11 cellular contexts compared by ENCODE assay signal in the genomic region with DNA sequence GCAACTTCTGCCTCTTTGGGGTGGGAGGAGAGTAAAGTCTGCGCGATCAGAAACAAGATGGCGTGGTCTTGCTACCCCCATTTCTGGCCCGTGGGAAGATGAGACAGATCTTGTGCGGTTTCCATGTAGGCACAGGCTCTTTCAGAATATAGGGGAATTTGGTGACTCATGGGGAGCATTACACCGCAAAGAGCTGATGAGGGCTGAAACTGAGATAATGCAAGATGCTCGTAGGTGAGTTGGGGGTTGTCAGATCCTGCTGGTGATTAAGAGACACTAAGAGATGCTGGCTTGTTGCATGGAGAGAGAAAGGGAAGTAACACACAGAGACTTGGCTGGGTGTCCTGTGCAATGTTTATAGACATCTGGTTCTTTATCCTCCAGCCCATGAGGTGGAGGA. TPM values are rescaled to one million over a fixed set of nuclear protein-coding genes. Genes with fewer than 3 reads are reported as not detected.
DNase-seq lines count a peak whose midpoint lies in the region; TF ChIP-seq lines count a peak whose summit lies in the region.
"Had no signal": no experiment of that assay in that cellular context is flagged by ENCODE, and none has a peak within 500 bp of the region (broad histone marks: within the 10 kb centered on the region; RNA-seq: fewer than 3 reads in every experiment).

No MANE protein-coding gene starts in this region.

- H3K79me2 ChIP-seq in OCI-LY1 (ENCODE audit: insufficient read depth, low read length) (no peaks in the 10 kb centered on the region), fibroblast of lung (ENCODE audit: control insufficient read depth, insufficient read depth, low read length) (peaks cover 48% of the 10 kb centered on the region), OCI-LY7 (ENCODE audit: insufficient read depth, low read depth, low read length) (no peaks in the 10 kb centered on the region)

- in situ Hi-C loops in GM13977 (cut with MboI; ENCODE audit: low pct_unique_long_range_greater_than_20kb, low sequenced_read_pairs, unreplicated experiment): no loop called here

- CTCF ChIA-PET in OCI-LY7 (lab: Charles Lee; ENCODE audit: unreplicated experiment): no interaction called here

- H3K9me3 ChIP-seq in OCI-LY1 (ENCODE audit: low read length) (no peaks in the 10 kb centered on the region), fibroblast of lung (ENCODE audit: control insufficient read depth, insufficient read depth, low read depth, low read length) (no peaks in the 10 kb centered on the region), OCI-LY7 (ENCODE audit: low read length) (no peaks in the 10 kb centered on the region)

- H3K4me3 ChIP-seq in OCI-LY1 (ENCODE audit: low read depth, low read length, poor library complexity, severe bottlenecking) (peak overlapping the region; percentile 74), fibroblast of lung (replicated peaks in 1 of 4; ENCODE audit: control extremely low read depth in 1 of 4, insufficient read depth in 1 of 4, low read depth in 3 of 4, low read length in 4 of 4) (peak overlapping the region in 2 of 4 experiments; percentile 71 to 76), OCI-LY7 (ENCODE audit: low read depth, low read length, poor library complexity, severe bottlenecking) (no peak overlapping the region)

- H3K4me1 ChIP-seq in OCI-LY1 (ENCODE audit: insufficient read depth, low read length, severe bottlenecking): peaks cover 45% of the 10 kb centered on the region
- H3K4me1 ChIP-seq in fibroblast of lung (ENCODE audit: control insufficient read depth, extremely low read depth, insufficient read depth, low read length): peaks cover 10% of the 10 kb centered on the region
- no peaks in the 10 kb centered on the region for H3K4me1 ChIP-seq in OCI-LY7 (ENCODE audit: insufficient read depth, low read length, poor library complexity, severe bottlenecking)

- intact Hi-C loops in OCI-LY7 (cut with micrococcal nuclease; ENCODE audit: unreplicated experiment): no loop called here

- POLR2A ChIA-PET in OCI-LY7 (lab: Charles Lee): no interaction called here

- no peaks in the 10 kb centered on the region for H3F3A ChIP-seq in OCI-LY1 (ENCODE audit: insufficient read depth, low read length)

- H3K9ac ChIP-seq in OCI-LY1 (ENCODE audit: low read length) (peak overlapping the region; percentile 70; the same call in 1 of the 2 replicates), fibroblast of lung (ENCODE audit: insufficient read depth, low read length) (no peak overlapping the region)

- DNase-seq in A172 (ENCODE audit: low spot score): peak; percentile 95
- peak; percentile 36 for DNase-seq in GM13977 (ENCODE audit: low spot score)
- DNase-seq in fibroblast of lung (ENCODE audit: low read depth in 2 of 2): peak; percentile 37 to 97
- no peak for DNase-seq in OCI-LY7 (ENCODE audit: low spot score)
- DNase-seq in CD1c-positive myeloid dendritic cell (ENCODE audit: extremely low spot score): no peak
- DNase-seq in NCI-H82 (lab: John Stamatoyannopoulos, UW): no peak
- no peak for DNase-seq in cortex of kidney (lab: John Stamatoyannopoulos, UW)
- DNase-seq: activated B cell treated with CpG ODN at 0.5 μM for 24 hours; naive thymus-derived CD8-positive, alpha-beta T cell; NCI-H1694 treated with DMSO at 0.1 percent for 48 hours had no signal

- no peaks in the 10 kb centered on the region for H3K9me2 ChIP-seq in OCI-LY1 (ENCODE audit: low read depth, low read length)
- no peaks in the 10 kb centered on the region for H3K9me2 ChIP-seq in OCI-LY7 (ENCODE audit: insufficient read depth, low read length)

- H3K4me2 ChIP-seq in OCI-LY1 (ENCODE audit: low read length) (peak overlapping the region; percentile 95), fibroblast of lung (ENCODE audit: extremely low read depth, insufficient read depth, low read length) (peak overlapping the region; percentile 74), OCI-LY7 (ENCODE audit: low read length) (no peak overlapping the region)

- H3K27me3 ChIP-seq in OCI-LY1 (ENCODE audit: insufficient read depth, low read length): no peaks in the 10 kb centered on the region
- no peaks in the 10 kb centered on the region for H3K27me3 ChIP-seq in fibroblast of lung (ENCODE audit: control insufficient read depth, insufficient read depth, low read length)

- no TSS peak for BruUV-seq in OCI-LY7 (replicated peaks; lab: Mats Ljungman, UMichigan)

- H3K27ac ChIP-seq in OCI-LY1 (ENCODE audit: low read depth, low read length, poor library complexity, severe bottlenecking) (no peak overlapping the region), fibroblast of lung (ENCODE audit: insufficient read depth, low read length) (no peak overlapping the region), OCI-LY7 (ENCODE audit: low read depth, low read length, poor library complexity, severe bottlenecking) (no peak overlapping the region)

- H3K36me3 ChIP-seq in OCI-LY1 (ENCODE audit: insufficient read depth, low read length) (peaks cover 4% of the 10 kb centered on the region; the same call in 1 of the 2 replicates), fibroblast of lung (ENCODE audit: control insufficient read depth, insufficient read depth, low read length) (peaks cover 2% of the 10 kb centered on the region), OCI-LY7 (ENCODE audit: insufficient read depth, low read length) (no peaks in the 10 kb centered on the region)

- H4K20me1 ChIP-seq in OCI-LY1 (ENCODE audit: insufficient read depth, low read length) (no peaks in the 10 kb centered on the region), fibroblast of lung (ENCODE audit: control insufficient read depth, extremely low read depth, insufficient read depth, low read length) (no peaks in the 10 kb centered on the region), OCI-LY7 (ENCODE audit: insufficient read depth, low read length) (no peaks in the 10 kb centered on the region)

- TF ChIP-seq CTCF in GM13977 (IDR thresholded peaks at IDR 0.05; ENCODE audit: extremely low read depth, insufficient read depth, missing control alignments) (no peak), OCI-LY1 (IDR thresholded peaks at IDR 0.05; ENCODE audit: low read length) (no peak), fibroblast of lung (conservative IDR thresholded peaks at IDR 0.05 in 1 of 2, IDR thresholded peaks at IDR 0.05 in 1 of 2; ENCODE audit: low read depth in 1 of 2, low read length in 2 of 2) (no peak), OCI-LY7 (conservative IDR thresholded peaks at IDR 0.05; ENCODE audit: low read length) (no peak)

- no peak overlapping the region for H2AFZ ChIP-seq in OCI-LY1 (ENCODE audit: low read length)
- H2AFZ ChIP-seq in fibroblast of lung (ENCODE audit: low read length): no peak overlapping the region
- no peak overlapping the region for H2AFZ ChIP-seq in OCI-LY7 (ENCODE audit: low read length)

RNA-seq across cellular contexts. Expression of gene EVC, which starts 1.5 kb away (rescaled TPM):
- total RNA-seq in A172 (2014; rRNA removed; shearing (Covaris generic)): 10.2 and 11.3 TPM in 2 replicates
- total RNA-seq in fibroblast of lung: 24.4 and 39.0 TPM in 2 replicates
- polyA plus RNA-seq in fibroblast of lung: 4.9 and 6.1 TPM in 2 replicates
- polyA plus RNA-seq in fibroblast of lung (2012): 10.2 and 13.0 TPM in 2 replicates
- polyA minus RNA-seq in fibroblast of lung (ENCODE audit: low replicate concordance): 21.1 and 22.1 TPM in 2 replicates
- not detected in 2 replicates for total RNA-seq in OCI-LY7 (2014; rRNA removed; shearing (Covaris generic))
- not detected in 2 replicates for total RNA-seq in OCI-LY7 (2022)
- polyA plus RNA-seq: naive thymus-derived CD8-positive, alpha-beta T cell had no signal

RNA-seq across cellular contexts. Expression of gene EVC2, which starts 4.2 kb away (rescaled TPM):
- total RNA-seq in A172 (2014; rRNA removed; shearing (Covaris generic)): not detected in 2 replicates
- total RNA-seq in fibroblast of lung (15.9 and 16.5 TPM in 2 replicates), OCI-LY7 (2022) (3.4 and 3.6 TPM in 2 replicates)
- polyA plus RNA-seq in fibroblast of lung: 1.3 and 1.4 TPM in 2 replicates
- 3.5 and 4.1 TPM in 2 replicates for polyA plus RNA-seq in fibroblast of lung (2012)
- polyA minus RNA-seq in fibroblast of lung (ENCODE audit: low replicate concordance): 2.5 and 7.8 TPM in 2 replicates
- total RNA-seq in OCI-LY7 (2014; rRNA removed; shearing (Covaris generic)): 0.05 TPM in 1 of 2 replicates, not detected in the other

Comparison
In these comparisons a context has a peak if more than half of its experiments do, and no peak if none do; other contexts are left out.
1. DNase-seq: peak in A172 (single experiment), GM13977 (single experiment) and fibroblast of lung (2 of 2); none in OCI-LY7 (single experiment), CD1c-positive myeloid dendritic cell (single experiment), NCI-H82 (single experiment) and cortex of kidney (single experiment).
2. RNA of gene EVC, which starts 1.5 kb away (total RNA-seq): 24.4 to 39.0 TPM in fibroblast of lung and 10.2 to 11.3 TPM in A172; not detected in OCI-LY7; every median in the first group is over 10 times any median in the second.